Comparison of ENCODE assay signal across 23 cellular contexts in genomic region chr20:61539706-61540360, GRCh38.
DNase-seq lines count a peak whose midpoint lies in the region; ATAC-seq, FAIRE-seq and TF ChIP-seq lines count a peak whose summit lies in the region.
"Had no signal": no experiment of that assay in that cellular context is flagged by ENCODE, and none has a peak within 500 bp of the region (broad histone marks: within the 10 kb centered on the region; RNA-seq: fewer than 3 reads in every experiment).

No MANE protein-coding gene starts in this region.

- no peak overlapping the region for H3K4me3 ChIP-seq in BLaER1
- no peak overlapping the region for H3K4me3 ChIP-seq in kidney (ENCODE audit: low read length in 2 of 2)
- H3K4me3 ChIP-seq in aorta (ENCODE audit: low read length in 2 of 2), result no peak overlapping the region
- H3K4me3 ChIP-seq: A549; BLaER1 treated with 17β-estradiol and CSF1 and Interleukin-3, amounts not matched to agents 10 nM and 100 nM had no signal

- H3K4me1 Mint-ChIP-seq in chondrocyte (ENCODE audit: low read depth), result no peaks in the 10 kb centered on the region

- no peak overlapping the region for H3K27ac ChIP-seq in BLaER1
- H3K27ac ChIP-seq in kidney (ENCODE audit: low read depth in 2 of 2, low read length in 2 of 2), result no peak overlapping the region
- H3K27ac ChIP-seq in aorta (ENCODE audit: low read depth in 1 of 2, low read length in 2 of 2), result no peak overlapping the region
- H3K27ac ChIP-seq: 22Rv1; A549; BLaER1 treated with 17β-estradiol and CSF1 and Interleukin-3, amounts not matched to agents 10 nM and 100 nM; C4-2B had no signal

- TF ChIP-seq CTCF in chondrocyte (IDR thresholded peaks at IDR 0.05) (no peak), kidney (IDR thresholded peaks at IDR 0.05; ENCODE audit: borderline replicate concordance, extremely low read depth, insufficient read depth) (no peak)

- DNase-seq in chondrocyte (ENCODE audit: low spot score), result peak; percentile 53
- DNase-seq in kidney, result peak; percentile 41
- DNase-seq in aorta, result peak; percentile 11 to 35
- no peak for DNase-seq in activated gamma-delta T cell treated with Interleukin-2 at 50 U/mL for 16 hours
- DNase-seq in NCI-H1048 (lab: John Stamatoyannopoulos, UW), result no peak
- DNase-seq in activated CD8-positive, alpha-beta memory T cell treated with anti-CD3 and anti-CD28 coated beads, Interleukin-2, amount 50 U/mL, for 48 hours, result no peak
- DNase-seq: ACHN; BE2C; Caco-2; Calu3; CD4-positive, alpha-beta T cell; CD8-positive, alpha-beta T cell; DMS79 treated with DMSO at 0.1 percent for 48 hours; GF-D8 had no signal

- H4K20me1 ChIP-seq in BLaER1, result no peaks in the 10 kb centered on the region

- no peaks in the 10 kb centered on the region for H3K36me3 Mint-ChIP-seq in chondrocyte (ENCODE audit: low read depth)
- H3K36me3 Mint-ChIP-seq: CD8-positive, alpha-beta T cell had no signal

- H3K9ac ChIP-seq in BLaER1 (no peak overlapping the region), kidney (ENCODE audit: low read length in 2 of 2) (no peak overlapping the region)
- H3K9ac ChIP-seq: BLaER1 treated with 17β-estradiol and CSF1 and Interleukin-3, amounts not matched to agents 10 nM and 100 nM had no signal

- H3K36me3 ChIP-seq in BLaER1 (no peaks in the 10 kb centered on the region), kidney (ENCODE audit: control insufficient read depth in 1 of 2, insufficient read depth in 2 of 2, low read length in 2 of 2) (no peaks in the 10 kb centered on the region), aorta (ENCODE audit: control insufficient read depth in 1 of 2, insufficient read depth in 2 of 2, low read length in 1 of 2) (no peaks in the 10 kb centered on the region)
- H3K36me3 ChIP-seq: BE2C; BLaER1 treated with 17β-estradiol and CSF1 and Interleukin-3, amounts not matched to agents 10 nM and 100 nM had no signal

- H3K27ac Mint-ChIP-seq in chondrocyte (ENCODE audit: unreplicated experiment), result no peak overlapping the region
- H3K27ac Mint-ChIP-seq: CD4-positive, alpha-beta T cell; CD8-positive, alpha-beta T cell had no signal

- no peaks in the 10 kb centered on the region for H3K9me3 Mint-ChIP-seq in chondrocyte (ENCODE audit: low read depth)
- H3K9me3 Mint-ChIP-seq: CD4-positive, alpha-beta T cell; CD8-positive, alpha-beta T cell had no signal

- no peak overlapping the region for H3K4me3 Mint-ChIP-seq in chondrocyte (ENCODE audit: unreplicated experiment)
- H3K4me3 Mint-ChIP-seq: CD4-positive, alpha-beta T cell; CD8-positive, alpha-beta T cell had no signal

- no peaks in the 10 kb centered on the region for H3K27me3 ChIP-seq in BLaER1
- no peaks in the 10 kb centered on the region for H3K27me3 ChIP-seq in aorta (ENCODE audit: control insufficient read depth in 1 of 2, insufficient read depth in 2 of 2, low read length in 1 of 2)
- H3K27me3 ChIP-seq: BE2C; BLaER1 treated with 17β-estradiol and CSF1 and Interleukin-3, amounts not matched to agents 10 nM and 100 nM had no signal

- ATAC-seq in aorta (ENCODE audit: low FRiP score), result no peak
- ATAC-seq: A549; CD8-positive, alpha-beta T cell had no signal

- peaks cover 37% of the 10 kb centered on the region for H3K4me1 ChIP-seq in BLaER1
- no peaks in the 10 kb centered on the region for H3K4me1 ChIP-seq in kidney (ENCODE audit: control insufficient read depth in 1 of 2, insufficient read depth in 1 of 2, low read depth in 1 of 2, low read length in 2 of 2)
- no peaks in the 10 kb centered on the region for H3K4me1 ChIP-seq in aorta (ENCODE audit: control insufficient read depth in 1 of 2, insufficient read depth in 2 of 2, low read length in 2 of 2)
- H3K4me1 ChIP-seq: A549, BE2C, Caco-2 had no signal

- 0 out of 2 replicates have a peak overlapping the region, but pooled peaks have one; percentile 85 for H3K4me2 ChIP-seq in BLaER1
- H3K4me2 ChIP-seq: A549 had no signal

- no peaks in the 10 kb centered on the region for H3K27me3 Mint-ChIP-seq in chondrocyte (ENCODE audit: low read depth)
- H3K27me3 Mint-ChIP-seq: CD4-positive, alpha-beta T cell had no signal

- WGBS in aorta, 2 donors, result 86 to 89% methylated on average over 19 of the region's 19 CpGs

- FAIRE-seq in kidney (lab: Jason Lieb, UNC), result no peak
- FAIRE-seq: A549, D721Med, G401.6, GM12891, GM19239 had no signal

- intact Hi-C loops in kidney (cut with DNase I) (no loop called here), aorta (cut with DNase I) (loop anchor here in 1 of 2 donors (10.0 kb wide), 1 partner anchor 55 kb away; no protein-coding TSS in a partner anchor)

- H3K9me3 ChIP-seq in BLaER1 (no peaks in the 10 kb centered on the region), kidney (ENCODE audit: control insufficient read depth in 1 of 2, low read length in 2 of 2) (no peaks in the 10 kb centered on the region), aorta (ENCODE audit: control insufficient read depth, low read length) (no peaks in the 10 kb centered on the region)
- H3K9me3 ChIP-seq: A549; BE2C; BLaER1 treated with 17β-estradiol and CSF1 and Interleukin-3, amounts not matched to agents 10 nM and 100 nM; Caco-2 had no signal

Comparison
In these comparisons a context has a peak if more than half of its experiments do, and no peak if none do; other contexts are left out.
1. DNase-seq: peak in chondrocyte (single experiment), kidney (single experiment) and aorta (2 of 2); none in activated gamma-delta T cell treated with Interleukin-2 at 50 U/mL for 16 hours (single experiment), NCI-H1048 (single experiment) and activated CD8-positive, alpha-beta memory T cell treated with anti-CD3 and anti-CD28 coated beads, Interleukin-2, amount 50 U/mL, for 48 hours (single experiment).